17 cellular contexts compared by ENCODE assay signal in genomic region chr5:39121315-39121714, GRCh38.
"Had no signal": no experiment of that assay in that cellular context is flagged by ENCODE, and none has a peak within 500 bp of the region (broad histone marks: within the 10 kb centered on the region; RNA-seq: fewer than 3 reads in every experiment).

No MANE protein-coding gene starts in this region.

- H3K27me3 ChIP-seq: esophagus squamous epithelium, tibial nerve had no signal

- H3K27me3 Mint-ChIP-seq: activated CD8-positive, alpha-beta memory T cell treated with anti-CD3 and anti-CD28 coated beads, Interleukin-2, amount 10 ng/mL, durations not matched to agents 7 days and 5 days; effector memory CD8-positive, alpha-beta T cell had no signal

- H3K4me3 ChIP-seq: cardiac muscle cell, esophagus squamous epithelium, heart right ventricle, left lung, SK-N-MC, tibial nerve had no signal

- ATAC-seq: activated CD8-positive, alpha-beta memory T cell treated with anti-CD3 and anti-CD28 coated beads, Interleukin-2, amount 10 ng/mL, durations not matched to agents 7 days and 5 days; effector memory CD8-positive, alpha-beta T cell; heart right ventricle; left lung had no signal

- H3K36me3 Mint-ChIP-seq: mesothelial cell of epicardium had no signal

- H3K4me1 ChIP-seq: esophagus squamous epithelium, heart right ventricle, left lung, tibial nerve had no signal

- H3K4me3 Mint-ChIP-seq: activated CD8-positive, alpha-beta memory T cell treated with anti-CD3 and anti-CD28 coated beads, Interleukin-2, amount 10 ng/mL, durations not matched to agents 7 days and 5 days; effector memory CD8-positive, alpha-beta T cell; mesothelial cell of epicardium had no signal

- H3K9me3 ChIP-seq: esophagus squamous epithelium, heart right ventricle, left lung, tibial nerve had no signal

- H3K27ac ChIP-seq: cardiac muscle cell, esophagus squamous epithelium, heart right ventricle, left lung, SK-N-MC, tibial nerve had no signal

- H3K9me3 Mint-ChIP-seq: effector memory CD8-positive, alpha-beta T cell; mesothelial cell of epicardium had no signal

- H3K36me3 ChIP-seq: cardiac muscle cell, esophagus squamous epithelium, tibial nerve had no signal

- H3K27ac Mint-ChIP-seq: activated CD8-positive, alpha-beta memory T cell treated with anti-CD3 and anti-CD28 coated beads, Interleukin-2, amount 10 ng/mL, durations not matched to agents 7 days and 5 days; mesothelial cell of epicardium had no signal

- DNase-seq: activated CD8-positive, alpha-beta memory T cell treated with anti-CD3 and anti-CD28 coated beads, Interleukin-2, amount 10 ng/mL, durations not matched to agents 7 days and 5 days; activated naive CD4-positive, alpha-beta T cell treated with anti-CD3 and anti-CD28 coated beads, Interleukin-2, amount 50 U/mL, for 16 hours; amygdala; effector memory CD8-positive, alpha-beta T cell; esophagus squamous epithelium; heart right ventricle; left lung; occipital lobe; posterior cingulate gyrus; retina; stimulated activated CD4-positive, alpha-beta T cell treated with anti-CD3 and anti-CD28 coated beads, Interleukin-1b, Interleukin-23, amount 100 ng/mL, for 48 hours; stimulated activated CD8-positive, alpha-beta memory T cell treated with anti-CD3 and anti-CD28 coated beads, Interleukin-4, amount 100 ng/mL, for 48 hours; stimulated activated naive CD4-positive, alpha-beta T cell treated with Interleukin-2 at 50 U/mL for 16 hours had no signal
